In genomic region chr18:79679552-79680099, GRCh38 we compare ENCODE assay signal across 8 cellular contexts. TPM values are rescaled to one million over a fixed set of nuclear protein-coding genes. Genes with fewer than 3 reads are reported as not detected.
A peak's percentile ranks its signal among the peaks of the same experiment; 100 is the strongest.
DNase-seq lines count a peak whose midpoint lies in the region; ATAC-seq, FAIRE-seq and TF ChIP-seq lines count a peak whose summit lies in the region.

Gene CTDP1, plus strand, starts transcription at chr18:79679803. Its CDS starts 145 bp downstream, at chr18:79679948.

- H2AFZ ChIP-seq in keratinocyte (ENCODE audit: control insufficient read depth, low read length) = peak within 1 kb of the TSS; percentile 97

- dilution Hi-C loops in keratinocyte (cut with MboI; ENCODE audit: extremely low pct_ligation_motif_present, low sequenced_read_pairs) = no loop called here

- H3K9me3 ChIP-seq in keratinocyte (ENCODE audit: control insufficient read depth, low read depth, low read length) = no peaks in the 10 kb centered on the region

- peak within 1 kb of the TSS; percentile 97 for H3K27ac Mint-ChIP-seq in central memory CD8-positive, alpha-beta T cell (ENCODE audit: low read depth)

- no peaks in the 10 kb centered on the region for H3K27me3 Mint-ChIP-seq in central memory CD8-positive, alpha-beta T cell

- ATAC-seq in GM18873 (IDR thresholded peaks at IDR 0.05; ENCODE audit: low FRiP score, unreplicated experiment) (peak; percentile 44), HG03108 (IDR thresholded peaks at IDR 0.05; ENCODE audit: unreplicated experiment) (peak; percentile 55)
- ATAC-seq in central memory CD8-positive, alpha-beta T cell (replicated peaks; ENCODE audit: extremely low read depth, poor library complexity, severe bottlenecking) = peak; percentile 59

- H3K4me1 ChIP-seq in keratinocyte (ENCODE audit: control insufficient read depth, extremely low read depth, insufficient read depth, low read length) = peaks cover 24% of the 10 kb centered on the region

- peaks cover 32% of the 10 kb centered on the region for H3K36me3 Mint-ChIP-seq in central memory CD8-positive, alpha-beta T cell (ENCODE audit: insufficient read depth)

- H3K9me1 ChIP-seq in keratinocyte (ENCODE audit: control insufficient read depth, extremely low read depth, insufficient read depth, low read length) = peaks cover 4% of the 10 kb centered on the region

- DNase-seq in AG08395 (ENCODE audit: low spot score) = peak; percentile 93
- peak; percentile 72 for DNase-seq in NCI-H226
- peak in 1 of 2 donors; percentile 86 for DNase-seq in central memory CD8-positive, alpha-beta T cell (ENCODE audit: low spot score in 2 of 2)
- DNase-seq in keratinocyte (ENCODE audit: low read depth, low spot score) = no peak
- DNase-seq in stimulated activated CD4-positive, alpha-beta T cell treated with anti-CD3 and anti-CD28 coated beads, Interleukin-12 subunit alpha, Interleukin-12 subunit beta, amount 100 ng/mL, for 48 hours (ENCODE audit: low read depth in 2 of 3, low spot score in 1 of 3) = peak; percentile 70 to 84 (median 80)

- H3K9me3 Mint-ChIP-seq in central memory CD8-positive, alpha-beta T cell = no peaks in the 10 kb centered on the region

- peaks cover 25% of the 10 kb centered on the region for H4K20me1 ChIP-seq in keratinocyte (ENCODE audit: control insufficient read depth, extremely low read depth, insufficient read depth, low read length)

- H3K27me3 ChIP-seq in keratinocyte (ENCODE audit: control insufficient read depth, extremely low read depth, insufficient read depth, low read length) = no peaks in the 10 kb centered on the region

- H3K36me3 ChIP-seq in keratinocyte (ENCODE audit: control insufficient read depth in 2 of 2, extremely low read depth in 1 of 2, insufficient read depth in 2 of 2, low read length in 2 of 2) = peaks cover 8 to 21% of the 10 kb centered on the region in 2 experiments

- H3K9ac ChIP-seq in keratinocyte (ENCODE audit: control insufficient read depth, extremely low read depth, insufficient read depth, low read length) = peak within 1 kb of the TSS; percentile 93

- peaks cover 53% of the 10 kb centered on the region for H3K4me1 Mint-ChIP-seq in central memory CD8-positive, alpha-beta T cell

- no peak for FAIRE-seq in keratinocyte (lab: Jason Lieb, UNC)

- H3K4me3 ChIP-seq in WI38 (ENCODE audit: low read depth, low read length) (peak within 1 kb of the TSS; percentile 85), keratinocyte (ENCODE audit: control insufficient read depth in 2 of 3, extremely low read depth in 1 of 3, insufficient read depth in 2 of 3, low read depth in 1 of 3, low read length in 3 of 3) (peak within 1 kb of the TSS; percentile 63 to 94 (median 78))

- peak within 1 kb of the TSS; percentile 95 for H3K4me2 ChIP-seq in keratinocyte (ENCODE audit: control insufficient read depth, extremely low read depth, insufficient read depth, low read depth, low read length)

- no peak for TF ChIP-seq CTCF in WI38 (IDR thresholded peaks at IDR 0.05; ENCODE audit: low read depth, low read length)
- no peak for TF ChIP-seq CTCF in keratinocyte (optimal IDR thresholded peaks at IDR 0.05 in 1 of 3, IDR thresholded peaks at IDR 0.05 in 1 of 3, conservative IDR thresholded peaks at IDR 0.05 in 1 of 3; ENCODE audit: extremely low read depth in 1 of 3, insufficient read depth in 2 of 3, low read length in 3 of 3)

- H3K4me3 Mint-ChIP-seq in central memory CD8-positive, alpha-beta T cell = peak within 1 kb of the TSS; percentile 98

- H3K27ac ChIP-seq in keratinocyte (ENCODE audit: control insufficient read depth, insufficient read depth, low read length) = peak within 1 kb of the TSS; percentile 95

- H3K79me2 ChIP-seq in keratinocyte (ENCODE audit: control insufficient read depth, insufficient read depth, low read length) = peaks cover 61% of the 10 kb centered on the region

RNA-seq across cellular contexts. Expression of gene CTDP1, which starts in this region (rescaled TPM):
- 8.3 to 11.0 TPM (median 9.2 TPM) in 3 replicates for polyA plus RNA-seq in keratinocyte
- polyA plus RNA-seq in keratinocyte (2011; ENCODE audit: low read depth) = 10.1 TPM
- 5.5 and 10.1 TPM in 2 replicates for polyA plus RNA-seq in keratinocyte (2011; cell fraction: cytosol; rRNA removed)
- polyA plus RNA-seq in keratinocyte (2011; cell fraction: nucleus; rRNA removed) = 21.6 and 21.9 TPM in 2 replicates
- 15.5 and 16.8 TPM in 2 replicates for polyA plus RNA-seq in keratinocyte (2012; ENCODE audit: low replicate concordance)
- polyA minus RNA-seq in keratinocyte = 8.1 to 17.3 TPM (median 10.6 TPM) in 3 replicates
- polyA minus RNA-seq in keratinocyte (2011; cell fraction: cytosol; rRNA and poly(A)+ RNA removed) = 21.7 TPM
- polyA minus RNA-seq in keratinocyte (2011; cell fraction: nucleus; rRNA and poly(A)+ RNA removed) = 20.6 and 23.4 TPM in 2 replicates
